In genomic region chr6:137676888-137677287, GRCh38 we compare ENCODE assay signal across 13 cellular contexts.
DNase-seq lines count a peak whose midpoint lies in the region; ATAC-seq and TF ChIP-seq lines count a peak whose summit lies in the region.
"Had no signal": no experiment of that assay in that cellular context is flagged by ENCODE, and none has a peak within 500 bp of the region (broad histone marks: within the 10 kb centered on the region; RNA-seq: fewer than 3 reads in every experiment).

No MANE protein-coding gene starts in this region.

- H3K27ac Mint-ChIP-seq in activated T-helper 1 cell treated with anti-CD3 and anti-CD28 coated beads, Interleukin-12 subunit alpha, Interleukin-12 subunit beta, Interleukin-2, Interleukin-4 antibody, amounts not matched to agents 30 ng/mL and 10 ng/mL and 1 ng/mL, durations not matched to agents 14 hours and 24 hours and 36 hours, result peak overlapping the region; percentile 88
- H3K27ac Mint-ChIP-seq: IgD-negative memory B cell had no signal

- H3K27me3 Mint-ChIP-seq in activated T-helper 1 cell treated with anti-CD3 and anti-CD28 coated beads, Interleukin-12 subunit alpha, Interleukin-12 subunit beta, Interleukin-2, Interleukin-4 antibody, amounts not matched to agents 30 ng/mL and 10 ng/mL and 1 ng/mL, durations not matched to agents 14 hours and 24 hours and 36 hours (ENCODE audit: insufficient read depth), result peaks cover 3% of the 10 kb centered on the region

- peaks cover 4 to 17% (median 7%) of the 10 kb centered on the region in 3 donors for H3K4me1 ChIP-seq in esophagus squamous epithelium

- H3K4me3 ChIP-seq in esophagus squamous epithelium, result no peak overlapping the region
- H3K4me3 ChIP-seq: BLaER1 treated with 17β-estradiol and CSF1 and Interleukin-3, amounts not matched to agents 10 nM and 100 nM; skin epidermis had no signal

- peak overlapping the region; percentile 20 for H3K4me3 Mint-ChIP-seq in activated T-helper 1 cell treated with anti-CD3 and anti-CD28 coated beads, Interleukin-12 subunit alpha, Interleukin-12 subunit beta, Interleukin-2, Interleukin-4 antibody, amounts not matched to agents 30 ng/mL and 10 ng/mL and 1 ng/mL, durations not matched to agents 14 hours and 24 hours and 36 hours
- H3K4me3 Mint-ChIP-seq: IgD-negative memory B cell had no signal

- no peak for TF ChIP-seq POLR2A in esophagus squamous epithelium (IDR thresholded peaks at IDR 0.05)

- H3K36me3 ChIP-seq in esophagus squamous epithelium, result no peaks in the 10 kb centered on the region
- H3K36me3 ChIP-seq: BLaER1 treated with 17β-estradiol and CSF1 and Interleukin-3, amounts not matched to agents 10 nM and 100 nM had no signal

- peaks cover 12% of the 10 kb centered on the region for H3K36me3 Mint-ChIP-seq in activated T-helper 1 cell treated with anti-CD3 and anti-CD28 coated beads, Interleukin-12 subunit alpha, Interleukin-12 subunit beta, Interleukin-2, Interleukin-4 antibody, amounts not matched to agents 30 ng/mL and 10 ng/mL and 1 ng/mL, durations not matched to agents 14 hours and 24 hours and 36 hours (ENCODE audit: low read depth)
- H3K36me3 Mint-ChIP-seq: IgD-negative memory B cell had no signal

- H3K4me1 Mint-ChIP-seq in activated T-helper 1 cell treated with anti-CD3 and anti-CD28 coated beads, Interleukin-12 subunit alpha, Interleukin-12 subunit beta, Interleukin-2, Interleukin-4 antibody, amounts not matched to agents 30 ng/mL and 10 ng/mL and 1 ng/mL, durations not matched to agents 14 hours and 24 hours and 36 hours (ENCODE audit: low read depth), result peaks cover 63% of the 10 kb centered on the region

- no peaks in the 10 kb centered on the region for H3K9me3 ChIP-seq in esophagus squamous epithelium

- no peak for DNase-seq in activated T-helper 1 cell treated with anti-CD3 and anti-CD28 coated beads, Interleukin-12 subunit alpha, Interleukin-12 subunit beta, Interleukin-2, Interleukin-4 antibody, amounts not matched to agents 30 ng/mL and 10 ng/mL and 1 ng/mL, durations not matched to agents 14 hours and 24 hours and 36 hours (ENCODE audit: low spot score)
- DNase-seq in esophagus squamous epithelium (lab: John Stamatoyannopoulos, UW), result no peak
- DNase-seq in GM20000 (ENCODE audit: low spot score), result no peak
- no peak for DNase-seq in left lobe of liver (ENCODE audit: low spot score)
- DNase-seq: activated gamma-delta T cell treated with Interleukin-2 at 50 U/mL for 16 hours, NCI-H1092, PC-3 had no signal

- ATAC-seq in GM18520 (IDR thresholded peaks at IDR 0.05; ENCODE audit: unreplicated experiment), result peak; percentile 47
- ATAC-seq in GM19372 (IDR thresholded peaks at IDR 0.05; ENCODE audit: low read depth, unreplicated experiment), result peak; percentile 74
- peak; percentile 58 for ATAC-seq in HG03095 (IDR thresholded peaks at IDR 0.05; ENCODE audit: unreplicated experiment)
- ATAC-seq in left lobe of liver, result no peak
- ATAC-seq: PC-3 had no signal

- 67 to 83% methylated on average over 2 of the region's 2 CpGs for WGBS in esophagus squamous epithelium, 2 donors

- peaks cover 6% of the 10 kb centered on the region for H3K9me3 Mint-ChIP-seq in activated T-helper 1 cell treated with anti-CD3 and anti-CD28 coated beads, Interleukin-12 subunit alpha, Interleukin-12 subunit beta, Interleukin-2, Interleukin-4 antibody, amounts not matched to agents 30 ng/mL and 10 ng/mL and 1 ng/mL, durations not matched to agents 14 hours and 24 hours and 36 hours
- H3K9me3 Mint-ChIP-seq: IgD-negative memory B cell had no signal

- TF ChIP-seq CTCF in esophagus squamous epithelium (IDR thresholded peaks at IDR 0.05) (no peak), GM20000 (IDR thresholded peaks at IDR 0.05; ENCODE audit: extremely low read depth, missing control alignments) (no peak)

- intact Hi-C loops in activated T-helper 1 cell treated with anti-CD3 and anti-CD28 coated beads, Interleukin-12 subunit alpha, Interleukin-12 subunit beta, Interleukin-2, Interleukin-4 antibody, amounts not matched to agents 30 ng/mL and 10 ng/mL and 1 ng/mL, durations not matched to agents 14 hours and 24 hours and 36 hours (cut with micrococcal nuclease), result loop anchor here (1.0 to 10.0 kb wide), 5 partner anchors 298 to 1615 kb away; partner anchors contain the start of genes IFNGR1 and TXLNB
- intact Hi-C loops in esophagus squamous epithelium (cut with DNase I), result no loop called here

- no peaks in the 10 kb centered on the region for H3K27me3 ChIP-seq in esophagus squamous epithelium
- H3K27me3 ChIP-seq: BLaER1 treated with 17β-estradiol and CSF1 and Interleukin-3, amounts not matched to agents 10 nM and 100 nM had no signal

- H3K27ac ChIP-seq in esophagus squamous epithelium, result no peak overlapping the region
- H3K27ac ChIP-seq: BLaER1 treated with 17β-estradiol and CSF1 and Interleukin-3, amounts not matched to agents 10 nM and 100 nM had no signal
